Comparison of ENCODE assay signal across 1 cellular context in the genomic region with DNA sequence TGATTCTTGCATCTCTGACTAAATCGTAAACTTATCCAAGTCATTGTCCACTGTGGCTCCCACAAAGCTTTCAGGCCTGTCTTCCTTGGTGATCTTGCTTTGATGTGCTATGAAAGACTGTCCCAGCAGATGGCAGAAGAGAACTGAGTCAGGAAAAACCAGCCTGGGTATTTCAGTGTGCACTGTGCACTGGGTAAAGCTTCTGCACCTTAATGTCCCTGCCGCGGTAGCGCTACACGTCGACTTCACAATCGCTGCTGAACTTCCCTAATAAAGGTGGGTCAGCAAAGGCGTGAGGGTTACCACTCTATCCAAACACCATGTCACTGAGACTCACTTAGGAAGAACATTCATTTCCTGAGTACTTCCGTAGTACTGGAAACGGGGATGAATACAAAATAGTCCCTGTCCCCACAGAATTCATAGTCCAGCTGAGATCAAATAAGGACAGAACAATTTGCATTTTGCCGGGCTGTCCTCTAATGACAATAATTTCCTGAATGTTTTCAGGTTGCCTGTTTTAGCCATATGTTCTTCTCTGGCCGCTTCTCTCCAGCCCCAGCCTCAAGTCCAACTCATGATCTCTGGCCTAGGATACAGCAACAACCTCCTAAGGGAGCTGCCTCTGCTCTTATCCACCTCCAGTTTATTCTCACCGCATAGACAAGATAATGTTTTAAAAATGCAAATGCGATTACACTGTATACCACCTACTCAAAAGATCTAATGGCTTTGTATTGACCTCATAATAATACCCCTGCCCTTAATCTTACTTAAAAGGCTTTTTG.
TF ChIP-seq lines count a peak whose summit lies in the region.

No MANE protein-coding gene starts in this region.

TF ChIP-seq in HepG2, 621 proteins besides CTCF, POLR2A, EP300 and RAD21 (continued from another document):
- TF ChIP-seq, protein P1, sequence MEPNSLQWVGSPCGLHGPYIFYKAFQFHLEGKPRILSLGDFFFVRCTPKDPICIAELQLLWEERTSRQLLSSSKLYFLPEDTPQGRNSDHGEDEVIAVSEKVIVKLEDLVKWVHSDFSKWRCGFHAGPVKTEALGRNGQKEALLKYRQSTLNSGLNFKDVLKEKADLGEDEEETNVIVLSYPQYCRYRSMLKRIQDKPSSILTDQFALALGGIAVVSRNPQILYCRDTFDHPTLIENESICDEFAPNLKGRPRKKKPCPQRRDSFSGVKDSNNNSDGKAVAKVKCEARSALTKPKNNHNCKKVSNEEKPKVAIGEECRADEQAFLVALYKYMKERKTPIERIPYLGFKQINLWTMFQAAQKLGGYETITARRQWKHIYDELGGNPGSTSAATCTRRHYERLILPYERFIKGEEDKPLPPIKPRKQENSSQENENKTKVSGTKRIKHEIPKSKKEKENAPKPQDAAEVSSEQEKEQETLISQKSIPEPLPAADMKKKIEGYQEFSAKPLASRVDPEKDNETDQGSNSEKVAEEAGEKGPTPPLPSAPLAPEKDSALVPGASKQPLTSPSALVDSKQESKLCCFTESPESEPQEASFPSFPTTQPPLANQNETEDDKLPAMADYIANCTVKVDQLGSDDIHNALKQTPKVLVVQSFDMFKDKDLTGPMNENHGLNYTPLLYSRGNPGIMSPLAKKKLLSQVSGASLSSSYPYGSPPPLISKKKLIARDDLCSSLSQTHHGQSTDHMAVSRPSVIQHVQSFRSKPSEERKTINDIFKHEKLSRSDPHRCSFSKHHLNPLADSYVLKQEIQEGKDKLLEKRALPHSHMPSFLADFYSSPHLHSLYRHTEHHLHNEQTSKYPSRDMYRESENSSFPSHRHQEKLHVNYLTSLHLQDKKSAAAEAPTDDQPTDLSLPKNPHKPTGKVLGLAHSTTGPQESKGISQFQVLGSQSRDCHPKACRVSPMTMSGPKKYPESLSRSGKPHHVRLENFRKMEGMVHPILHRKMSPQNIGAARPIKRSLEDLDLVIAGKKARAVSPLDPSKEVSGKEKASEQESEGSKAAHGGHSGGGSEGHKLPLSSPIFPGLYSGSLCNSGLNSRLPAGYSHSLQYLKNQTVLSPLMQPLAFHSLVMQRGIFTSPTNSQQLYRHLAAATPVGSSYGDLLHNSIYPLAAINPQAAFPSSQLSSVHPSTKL (CRISPR knock-in tag; IDR thresholded peaks at IDR 0.05) = peak; percentile 51
- TF ChIP-seq FOXA3 (CRISPR knock-in tag; IDR thresholded peaks at IDR 0.05) = 0 out of 2 replicates have a peak, but pooled peaks have one; percentile 36
- TF ChIP-seq POGZ (CRISPR knock-in tag; IDR thresholded peaks at IDR 0.05) = peak; percentile 48; the same call in 1 of the 2 replicates
- no peak for TF ChIP-seq ZNF782 (CRISPR knock-in tag; IDR thresholded peaks at IDR 0.05; ENCODE audit: borderline replicate concordance)
- TF ChIP-seq, protein P2, sequence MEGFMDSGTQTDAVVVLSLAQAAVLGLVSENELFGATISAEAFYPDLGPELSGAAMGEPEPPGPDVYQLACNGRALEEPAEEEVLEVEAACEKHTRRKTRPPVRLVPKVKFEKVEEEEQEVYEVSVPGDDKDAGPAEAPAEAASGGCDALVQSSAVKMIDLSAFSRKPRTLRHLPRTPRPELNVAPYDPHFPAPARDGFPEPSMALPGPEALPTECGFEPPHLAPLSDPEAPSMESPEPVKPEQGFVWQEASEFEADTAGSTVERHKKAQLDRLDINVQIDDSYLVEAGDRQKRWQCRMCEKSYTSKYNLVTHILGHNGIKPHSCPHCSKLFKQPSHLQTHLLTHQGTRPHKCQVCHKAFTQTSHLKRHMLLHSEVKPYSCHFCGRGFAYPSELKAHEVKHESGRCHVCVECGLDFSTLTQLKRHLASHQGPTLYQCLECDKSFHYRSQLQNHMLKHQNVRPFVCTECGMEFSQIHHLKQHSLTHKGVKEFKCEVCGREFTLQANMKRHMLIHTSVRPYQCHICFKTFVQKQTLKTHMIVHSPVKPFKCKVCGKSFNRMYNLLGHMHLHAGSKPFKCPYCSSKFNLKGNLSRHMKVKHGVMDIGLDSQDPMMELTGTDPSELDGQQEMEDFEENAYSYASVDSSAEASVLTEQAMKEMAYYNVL (CRISPR knock-in tag; IDR thresholded peaks at IDR 0.05; ENCODE audit: borderline replicate concordance) = 0 out of 2 replicates have a peak, but pooled peaks have one; percentile 24
- 0 out of 2 replicates have a peak, but pooled peaks have one; percentile 17 for TF ChIP-seq CEBPG (CRISPR knock-in tag; IDR thresholded peaks at IDR 0.05)
- TF ChIP-seq KMT2A (CRISPR knock-in tag; IDR thresholded peaks at IDR 0.05) = 0 out of 2 replicates have a peak, but pooled peaks have one; percentile 27
- no peak for TF ChIP-seq HES4 (CRISPR knock-in tag; IDR thresholded peaks at IDR 0.05; ENCODE audit: borderline replicate concordance)
- TF ChIP-seq ZNF792 (CRISPR knock-in tag; IDR thresholded peaks at IDR 0.05) = peak; percentile 54; the same call in 1 of the 2 replicates
- TF ChIP-seq, protein P3, sequence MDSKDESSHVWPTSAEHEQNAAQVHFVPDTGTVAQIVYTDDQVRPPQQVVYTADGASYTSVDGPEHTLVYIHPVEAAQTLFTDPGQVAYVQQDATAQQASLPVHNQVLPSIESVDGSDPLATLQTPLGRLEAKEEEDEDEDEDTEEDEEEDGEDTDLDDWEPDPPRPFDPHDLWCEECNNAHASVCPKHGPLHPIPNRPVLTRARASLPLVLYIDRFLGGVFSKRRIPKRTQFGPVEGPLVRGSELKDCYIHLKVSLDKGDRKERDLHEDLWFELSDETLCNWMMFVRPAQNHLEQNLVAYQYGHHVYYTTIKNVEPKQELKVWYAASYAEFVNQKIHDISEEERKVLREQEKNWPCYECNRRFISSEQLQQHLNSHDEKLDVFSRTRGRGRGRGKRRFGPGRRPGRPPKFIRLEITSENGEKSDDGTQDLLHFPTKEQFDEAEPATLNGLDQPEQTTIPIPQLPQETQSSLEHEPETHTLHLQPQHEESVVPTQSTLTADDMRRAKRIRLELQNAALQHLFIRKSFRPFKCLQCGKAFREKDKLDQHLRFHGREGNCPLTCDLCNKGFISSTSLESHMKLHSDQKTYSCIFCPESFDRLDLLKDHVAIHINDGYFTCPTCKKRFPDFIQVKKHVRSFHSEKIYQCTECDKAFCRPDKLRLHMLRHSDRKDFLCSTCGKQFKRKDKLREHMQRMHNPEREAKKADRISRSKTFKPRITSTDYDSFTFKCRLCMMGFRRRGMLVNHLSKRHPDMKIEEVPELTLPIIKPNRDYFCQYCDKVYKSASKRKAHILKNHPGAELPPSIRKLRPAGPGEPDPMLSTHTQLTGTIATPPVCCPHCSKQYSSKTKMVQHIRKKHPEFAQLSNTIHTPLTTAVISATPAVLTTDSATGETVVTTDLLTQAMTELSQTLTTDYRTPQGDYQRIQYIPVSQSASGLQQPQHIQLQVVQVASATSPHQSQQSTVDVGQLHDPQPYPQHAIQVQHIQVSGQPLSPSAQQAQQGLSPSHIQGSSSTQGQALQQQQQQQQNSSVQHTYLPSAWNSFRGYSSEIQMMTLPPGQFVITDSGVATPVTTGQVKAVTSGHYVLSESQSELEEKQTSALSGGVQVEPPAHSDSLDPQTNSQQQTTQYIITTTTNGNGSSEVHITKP (CRISPR knock-in tag; IDR thresholded peaks at IDR 0.05; ENCODE audit: low read depth) = 0 out of 2 replicates have a peak, but pooled peaks have one; percentile 23
- no peak for TF ChIP-seq ZNF446 (CRISPR knock-in tag; IDR thresholded peaks at IDR 0.05)
- TF ChIP-seq, protein P4, sequence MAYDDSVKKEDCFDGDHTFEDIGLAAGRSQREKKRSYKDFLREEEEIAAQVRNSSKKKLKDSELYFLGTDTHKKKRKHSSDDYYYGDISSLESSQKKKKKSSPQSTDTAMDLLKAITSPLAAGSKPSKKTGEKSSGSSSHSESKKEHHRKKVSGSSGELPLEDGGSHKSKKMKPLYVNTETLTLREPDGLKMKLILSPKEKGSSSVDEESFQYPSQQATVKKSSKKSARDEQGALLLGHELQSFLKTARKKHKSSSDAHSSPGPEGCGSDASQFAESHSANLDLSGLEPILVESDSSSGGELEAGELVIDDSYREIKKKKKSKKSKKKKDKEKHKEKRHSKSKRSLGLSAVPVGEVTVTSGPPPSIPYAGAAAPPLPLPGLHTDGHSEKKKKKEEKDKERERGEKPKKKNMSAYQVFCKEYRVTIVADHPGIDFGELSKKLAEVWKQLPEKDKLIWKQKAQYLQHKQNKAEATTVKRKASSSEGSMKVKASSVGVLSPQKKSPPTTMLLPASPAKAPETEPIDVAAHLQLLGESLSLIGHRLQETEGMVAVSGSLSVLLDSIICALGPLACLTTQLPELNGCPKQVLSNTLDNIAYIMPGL (CRISPR knock-in tag; IDR thresholded peaks at IDR 0.05; ENCODE audit: borderline replicate concordance in 1 of 2, low read depth in 1 of 2) = peak; percentile 52 to 59; a peak in 2 of 4 replicates
- TF ChIP-seq SRY (CRISPR knock-in tag; IDR thresholded peaks at IDR 0.05) = no peak
- TF ChIP-seq, protein P5, sequence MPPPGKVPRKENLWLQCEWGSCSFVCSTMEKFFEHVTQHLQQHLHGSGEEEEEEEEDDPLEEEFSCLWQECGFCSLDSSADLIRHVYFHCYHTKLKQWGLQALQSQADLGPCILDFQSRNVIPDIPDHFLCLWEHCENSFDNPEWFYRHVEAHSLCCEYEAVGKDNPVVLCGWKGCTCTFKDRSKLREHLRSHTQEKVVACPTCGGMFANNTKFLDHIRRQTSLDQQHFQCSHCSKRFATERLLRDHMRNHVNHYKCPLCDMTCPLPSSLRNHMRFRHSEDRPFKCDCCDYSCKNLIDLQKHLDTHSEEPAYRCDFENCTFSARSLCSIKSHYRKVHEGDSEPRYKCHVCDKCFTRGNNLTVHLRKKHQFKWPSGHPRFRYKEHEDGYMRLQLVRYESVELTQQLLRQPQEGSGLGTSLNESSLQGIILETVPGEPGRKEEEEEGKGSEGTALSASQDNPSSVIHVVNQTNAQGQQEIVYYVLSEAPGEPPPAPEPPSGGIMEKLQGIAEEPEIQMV (CRISPR knock-in tag; IDR thresholded peaks at IDR 0.05; ENCODE audit: low read depth) = no peak
- TF ChIP-seq SCMH1 (CRISPR knock-in tag; IDR thresholded peaks at IDR 0.05; ENCODE audit: borderline replicate concordance) = no peak
- TF ChIP-seq RCOR2 (CRISPR knock-in tag; IDR thresholded peaks at IDR 0.05) = no peak
- TF ChIP-seq, protein P6, sequence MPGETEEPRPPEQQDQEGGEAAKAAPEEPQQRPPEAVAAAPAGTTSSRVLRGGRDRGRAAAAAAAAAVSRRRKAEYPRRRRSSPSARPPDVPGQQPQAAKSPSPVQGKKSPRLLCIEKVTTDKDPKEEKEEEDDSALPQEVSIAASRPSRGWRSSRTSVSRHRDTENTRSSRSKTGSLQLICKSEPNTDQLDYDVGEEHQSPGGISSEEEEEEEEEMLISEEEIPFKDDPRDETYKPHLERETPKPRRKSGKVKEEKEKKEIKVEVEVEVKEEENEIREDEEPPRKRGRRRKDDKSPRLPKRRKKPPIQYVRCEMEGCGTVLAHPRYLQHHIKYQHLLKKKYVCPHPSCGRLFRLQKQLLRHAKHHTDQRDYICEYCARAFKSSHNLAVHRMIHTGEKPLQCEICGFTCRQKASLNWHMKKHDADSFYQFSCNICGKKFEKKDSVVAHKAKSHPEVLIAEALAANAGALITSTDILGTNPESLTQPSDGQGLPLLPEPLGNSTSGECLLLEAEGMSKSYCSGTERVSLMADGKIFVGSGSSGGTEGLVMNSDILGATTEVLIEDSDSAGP (CRISPR knock-in tag; IDR thresholded peaks at IDR 0.05; ENCODE audit: borderline replicate concordance) = no peak
- TF ChIP-seq CC2D1A (CRISPR knock-in tag; IDR thresholded peaks at IDR 0.05) = no peak
- TF ChIP-seq STAG1 (CRISPR knock-in tag; IDR thresholded peaks at IDR 0.05) = peak; percentile 95
- TF ChIP-seq MIXL1 (CRISPR knock-in tag; IDR thresholded peaks at IDR 0.05) = 0 out of 2 replicates have a peak, but pooled peaks have one; percentile 40
- 0 out of 2 replicates have a peak, but pooled peaks have one; percentile 15 for TF ChIP-seq FOSL2 (CRISPR knock-in tag; IDR thresholded peaks at IDR 0.05)
- TF ChIP-seq MIER3 (CRISPR knock-in tag; IDR thresholded peaks at IDR 0.05; ENCODE audit: borderline replicate concordance) = peak; percentile 52; the same call in 1 of the 2 replicates
- TF ChIP-seq ELF3 (CRISPR knock-in tag; IDR thresholded peaks at IDR 0.05) = peak; percentile 43; the same call in 1 of the 2 replicates
- no peak for TF ChIP-seq GPN1 (CRISPR knock-in tag; IDR thresholded peaks at IDR 0.05; ENCODE audit: borderline replicate concordance)
- TF ChIP-seq RXRB (CRISPR knock-in tag; IDR thresholded peaks at IDR 0.05; ENCODE audit: borderline replicate concordance) = 0 out of 2 replicates have a peak, but pooled peaks have one; percentile 15
- TF ChIP-seq, protein P7, sequence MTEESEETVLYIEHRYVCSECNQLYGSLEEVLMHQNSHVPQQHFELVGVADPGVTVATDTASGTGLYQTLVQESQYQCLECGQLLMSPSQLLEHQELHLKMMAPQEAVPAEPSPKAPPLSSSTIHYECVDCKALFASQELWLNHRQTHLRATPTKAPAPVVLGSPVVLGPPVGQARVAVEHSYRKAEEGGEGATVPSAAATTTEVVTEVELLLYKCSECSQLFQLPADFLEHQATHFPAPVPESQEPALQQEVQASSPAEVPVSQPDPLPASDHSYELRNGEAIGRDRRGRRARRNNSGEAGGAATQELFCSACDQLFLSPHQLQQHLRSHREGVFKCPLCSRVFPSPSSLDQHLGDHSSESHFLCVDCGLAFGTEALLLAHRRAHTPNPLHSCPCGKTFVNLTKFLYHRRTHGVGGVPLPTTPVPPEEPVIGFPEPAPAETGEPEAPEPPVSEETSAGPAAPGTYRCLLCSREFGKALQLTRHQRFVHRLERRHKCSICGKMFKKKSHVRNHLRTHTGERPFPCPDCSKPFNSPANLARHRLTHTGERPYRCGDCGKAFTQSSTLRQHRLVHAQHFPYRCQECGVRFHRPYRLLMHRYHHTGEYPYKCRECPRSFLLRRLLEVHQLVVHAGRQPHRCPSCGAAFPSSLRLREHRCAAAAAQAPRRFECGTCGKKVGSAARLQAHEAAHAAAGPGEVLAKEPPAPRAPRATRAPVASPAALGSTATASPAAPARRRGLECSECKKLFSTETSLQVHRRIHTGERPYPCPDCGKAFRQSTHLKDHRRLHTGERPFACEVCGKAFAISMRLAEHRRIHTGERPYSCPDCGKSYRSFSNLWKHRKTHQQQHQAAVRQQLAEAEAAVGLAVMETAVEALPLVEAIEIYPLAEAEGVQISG (CRISPR knock-in tag; IDR thresholded peaks at IDR 0.05) = 0 out of 2 replicates have a peak, but pooled peaks have one; percentile 23
- TF ChIP-seq TEAD3 (CRISPR knock-in tag; optimal IDR thresholded peaks at IDR 0.05; ENCODE audit: borderline replicate concordance) = peak; percentile 72
- peak; percentile 88 for TF ChIP-seq SMC3 (IDR thresholded peaks at IDR 0.05; ENCODE audit: low read length)
- peak; percentile 32; the same call in 1 of the 2 replicates for TF ChIP-seq KMT2B (CRISPR knock-in tag; IDR thresholded peaks at IDR 0.05)
- TF ChIP-seq KAT8 (CRISPR knock-in tag; IDR thresholded peaks at IDR 0.05) = no peak
- TF ChIP-seq SOX6 (IDR thresholded peaks at IDR 0.05) = no peak
- TF ChIP-seq SOX6 (CRISPR knock-in tag; IDR thresholded peaks at IDR 0.05) = peak; percentile 35; the same call in 1 of the 2 replicates
- peak; percentile 26; the same call in 1 of the 2 replicates for TF ChIP-seq ERF (CRISPR knock-in tag; IDR thresholded peaks at IDR 0.05)
- TF ChIP-seq, protein P8, sequence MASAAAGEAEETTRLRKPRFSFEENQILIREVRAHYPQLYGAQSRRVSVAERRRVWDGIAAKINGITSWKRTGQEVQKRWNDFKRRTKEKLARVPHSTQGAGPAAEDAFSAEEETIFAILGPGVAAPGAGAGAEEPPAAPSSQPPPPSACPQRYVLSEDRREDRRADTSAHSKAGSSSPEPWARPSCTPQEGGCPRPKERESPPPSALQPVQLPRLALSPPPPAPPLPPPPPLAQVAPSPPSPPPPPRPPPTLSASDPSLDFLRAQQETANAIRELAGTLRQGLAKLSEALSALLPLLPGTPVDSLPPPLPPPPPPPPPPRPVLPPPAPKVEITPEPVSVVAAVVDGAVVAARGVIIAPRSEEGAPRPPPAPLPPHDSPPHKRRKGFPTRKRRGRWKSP (CRISPR knock-in tag; IDR thresholded peaks at IDR 0.05) = peak; percentile 35; the same call in 1 of the 2 replicates
- TF ChIP-seq CREB1 (IDR thresholded peaks at IDR 0.05) = no peak
- peak; percentile 43; the same call in 1 of the 2 replicates for TF ChIP-seq CREB1 (CRISPR knock-in tag; IDR thresholded peaks at IDR 0.05)
- no peak for TF ChIP-seq FOXK1 (CRISPR knock-in tag; IDR thresholded peaks at IDR 0.05; ENCODE audit: borderline replicate concordance, low read depth)
